In the genomic region with DNA sequence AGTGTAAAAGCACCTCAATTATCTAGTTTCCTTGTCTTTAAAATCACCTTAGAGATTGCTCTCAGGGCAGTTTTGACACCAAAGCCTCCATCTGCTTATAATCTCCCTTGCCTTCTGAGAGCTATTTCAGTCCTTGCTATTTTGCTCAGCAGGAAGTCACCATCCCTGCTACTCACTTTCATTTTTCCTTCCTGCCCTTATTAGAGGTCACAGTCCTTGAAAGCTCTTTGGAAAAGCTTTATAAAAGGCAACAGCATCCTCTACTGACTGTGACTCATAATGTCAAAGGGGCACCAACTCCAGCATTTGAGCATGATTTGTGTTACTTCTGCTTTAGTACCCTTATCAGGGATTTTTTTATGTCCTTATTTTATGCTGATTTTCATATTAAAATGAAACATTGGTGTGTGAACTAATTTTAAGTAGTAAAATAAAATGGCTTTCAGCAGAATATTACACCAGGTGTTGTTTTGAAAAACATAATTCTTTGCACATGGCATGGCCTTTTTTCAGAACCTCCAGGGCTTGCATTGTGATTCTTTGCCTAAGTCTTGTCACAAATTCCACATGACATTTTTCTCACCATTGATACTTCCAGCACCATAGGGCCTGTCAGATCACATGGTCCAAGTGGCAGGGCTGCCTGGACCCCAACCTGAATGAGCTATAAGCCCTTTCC, we compare ENCODE assay signal across 9 cellular contexts.
A peak's percentile ranks its signal among the peaks of the same experiment; 100 is the strongest.
DNase-seq lines count a peak whose midpoint lies in the region; ATAC-seq, FAIRE-seq and TF ChIP-seq lines count a peak whose summit lies in the region.
"Had no signal": no experiment of that assay in that cellular context is flagged by ENCODE, and none has a peak within 500 bp of the region (broad histone marks: within the 10 kb centered on the region; RNA-seq: fewer than 3 reads in every experiment).

No MANE protein-coding gene starts in this region.

- H3K4me3 Mint-ChIP-seq in neural progenitor cell: peak overlapping the region; percentile 44
- no peak overlapping the region for H3K4me3 Mint-ChIP-seq in activated T-helper 1 cell treated with anti-CD3 and anti-CD28 coated beads, Interleukin-12 subunit alpha, Interleukin-12 subunit beta, Interleukin-2, Interleukin-4 antibody, amounts not matched to agents 30 ng/mL and 10 ng/mL and 1 ng/mL, durations not matched to agents 14 hours and 24 hours and 36 hours

- no peaks in the 10 kb centered on the region for H3K36me3 Mint-ChIP-seq in neural progenitor cell
- no peaks in the 10 kb centered on the region for H3K36me3 Mint-ChIP-seq in activated T-helper 1 cell treated with anti-CD3 and anti-CD28 coated beads, Interleukin-12 subunit alpha, Interleukin-12 subunit beta, Interleukin-2, Interleukin-4 antibody, amounts not matched to agents 30 ng/mL and 10 ng/mL and 1 ng/mL, durations not matched to agents 14 hours and 24 hours and 36 hours (ENCODE audit: low read depth)

- peak; percentile 40 for ATAC-seq in GM19397 (IDR thresholded peaks at IDR 0.05; ENCODE audit: unreplicated experiment)
- ATAC-seq in HG03280 (IDR thresholded peaks at IDR 0.05; ENCODE audit: unreplicated experiment): peak; percentile 43
- ATAC-seq: mucosa of descending colon had no signal

- H3K4me3 ChIP-seq in BJ (ENCODE audit: low read depth, low read length): no peak overlapping the region
- no peak overlapping the region for H3K4me3 ChIP-seq in neural progenitor cell
- H3K4me3 ChIP-seq: mucosa of descending colon had no signal

- no peak overlapping the region for H2AFZ ChIP-seq in neural progenitor cell (replicated peaks)

- no peak overlapping the region for H3K4me2 ChIP-seq in neural progenitor cell

- peaks cover 3% of the 10 kb centered on the region for H3K9me3 Mint-ChIP-seq in neural progenitor cell
- H3K9me3 Mint-ChIP-seq in activated T-helper 1 cell treated with anti-CD3 and anti-CD28 coated beads, Interleukin-12 subunit alpha, Interleukin-12 subunit beta, Interleukin-2, Interleukin-4 antibody, amounts not matched to agents 30 ng/mL and 10 ng/mL and 1 ng/mL, durations not matched to agents 14 hours and 24 hours and 36 hours: peaks cover 4% of the 10 kb centered on the region

- H3K79me2 ChIP-seq in neural progenitor cell (ENCODE audit: low read depth): no peaks in the 10 kb centered on the region

- peaks cover 24% of the 10 kb centered on the region for H3K4me1 Mint-ChIP-seq in neural progenitor cell
- peaks cover 8% of the 10 kb centered on the region for H3K4me1 Mint-ChIP-seq in activated T-helper 1 cell treated with anti-CD3 and anti-CD28 coated beads, Interleukin-12 subunit alpha, Interleukin-12 subunit beta, Interleukin-2, Interleukin-4 antibody, amounts not matched to agents 30 ng/mL and 10 ng/mL and 1 ng/mL, durations not matched to agents 14 hours and 24 hours and 36 hours (ENCODE audit: low read depth)

- no peaks in the 10 kb centered on the region for H3K27me3 Mint-ChIP-seq in neural progenitor cell (ENCODE audit: insufficient read depth, low read depth)
- H3K27me3 Mint-ChIP-seq in activated T-helper 1 cell treated with anti-CD3 and anti-CD28 coated beads, Interleukin-12 subunit alpha, Interleukin-12 subunit beta, Interleukin-2, Interleukin-4 antibody, amounts not matched to agents 30 ng/mL and 10 ng/mL and 1 ng/mL, durations not matched to agents 14 hours and 24 hours and 36 hours (ENCODE audit: insufficient read depth): no peaks in the 10 kb centered on the region

- H3K27me3 ChIP-seq in BJ (ENCODE audit: control insufficient read depth, insufficient read depth, low read length) (no peaks in the 10 kb centered on the region), neural progenitor cell (no peaks in the 10 kb centered on the region)

- FAIRE-seq in endometrium (lab: Jason Lieb, UNC): peak; percentile 93

- TF ChIP-seq CTCF in BJ (IDR thresholded peaks at IDR 0.05; ENCODE audit: insufficient read depth, low read depth, low read length) (peak; percentile 61), neural progenitor cell (IDR thresholded peaks at IDR 0.05) (peak; percentile 80)

- no peak overlapping the region for H3K9ac ChIP-seq in neural progenitor cell

- DNase-seq in BJ (ENCODE audit: low read depth): peak; percentile 48
- DNase-seq in NOMO-1 (lab: John Stamatoyannopoulos, UW; ENCODE audit: unreplicated experiment in 2 of 2): peak; percentile 60 to 87
- DNase-seq in neural progenitor cell (ENCODE audit: low spot score): peak; percentile 63
- DNase-seq in cortex of kidney (lab: John Stamatoyannopoulos, UW): no peak
- DNase-seq in activated T-helper 1 cell treated with anti-CD3 and anti-CD28 coated beads, Interleukin-12 subunit alpha, Interleukin-12 subunit beta, Interleukin-2, Interleukin-4 antibody, amounts not matched to agents 30 ng/mL and 10 ng/mL and 1 ng/mL, durations not matched to agents 14 hours and 24 hours and 36 hours (ENCODE audit: low spot score): no peak

- H3F3A ChIP-seq in neural progenitor cell (ENCODE audit: low read depth): no peaks in the 10 kb centered on the region

- H3K4me1 ChIP-seq in neural progenitor cell: peaks cover 7% of the 10 kb centered on the region

- no peaks in the 10 kb centered on the region for H3K36me3 ChIP-seq in BJ (ENCODE audit: control insufficient read depth, insufficient read depth, low read length)
- no peaks in the 10 kb centered on the region for H3K36me3 ChIP-seq in neural progenitor cell

- H3K27ac ChIP-seq in neural progenitor cell: no peak overlapping the region

- H3K27ac Mint-ChIP-seq in neural progenitor cell: peak overlapping the region; percentile 75
- no peak overlapping the region for H3K27ac Mint-ChIP-seq in activated T-helper 1 cell treated with anti-CD3 and anti-CD28 coated beads, Interleukin-12 subunit alpha, Interleukin-12 subunit beta, Interleukin-2, Interleukin-4 antibody, amounts not matched to agents 30 ng/mL and 10 ng/mL and 1 ng/mL, durations not matched to agents 14 hours and 24 hours and 36 hours

- POLR2A ChIA-PET in BJ (lab: Charles Lee): no interaction called here

- intact Hi-C loops in activated T-helper 1 cell treated with anti-CD3 and anti-CD28 coated beads, Interleukin-12 subunit alpha, Interleukin-12 subunit beta, Interleukin-2, Interleukin-4 antibody, amounts not matched to agents 30 ng/mL and 10 ng/mL and 1 ng/mL, durations not matched to agents 14 hours and 24 hours and 36 hours (cut with micrococcal nuclease): loop anchor here (5.0 kb wide), 1 partner anchor 857 kb away; no protein-coding TSS in a partner anchor

- no peaks in the 10 kb centered on the region for H4K20me1 ChIP-seq in neural progenitor cell (ENCODE audit: low read depth)

- H3K9me3 ChIP-seq in neural progenitor cell (ENCODE audit: low read depth): no peaks in the 10 kb centered on the region

- CTCF ChIA-PET in BJ (lab: Yijun Ruan, JAX): interaction anchor here (0.6 to 2.0 kb wide), 17 partner anchors 8 to 1650 kb away, joined by 3 to 8 read pairs (median 3); no protein-coding TSS in a partner anchor

Comparison
In these comparisons a context has a peak if more than half of its experiments do, and no peak if none do; other contexts are left out.
1. DNase-seq: peak in BJ (single experiment), NOMO-1 (2 of 2) and neural progenitor cell (single experiment); none in cortex of kidney (single experiment) and activated T-helper 1 cell treated with anti-CD3 and anti-CD28 coated beads, Interleukin-12 subunit alpha, Interleukin-12 subunit beta, Interleukin-2, Interleukin-4 antibody, amounts not matched to agents 30 ng/mL and 10 ng/mL and 1 ng/mL, durations not matched to agents 14 hours and 24 hours and 36 hours (single experiment).